In genomic region chr17:8124350-8125195, GRCh38 we compare ENCODE assay signal across 8 cellular contexts. TPM values are rescaled to one million over a fixed set of nuclear protein-coding genes. Genes with fewer than 3 reads are reported as not detected.
DNase-seq lines count a peak whose midpoint lies in the region; ATAC-seq and TF ChIP-seq lines count a peak whose summit lies in the region.

No MANE protein-coding gene starts in this region.

- H3K4me1 ChIP-seq in RWPE2 (ENCODE audit: insufficient read depth, poor library complexity, severe bottlenecking) (peaks cover 5% of the 10 kb centered on the region), duodenal mucosa (ENCODE audit: control insufficient read depth in 1 of 2, insufficient read depth in 2 of 2, low read length in 2 of 2) (peaks cover 54 to 69% of the 10 kb centered on the region in 2 donors), ovary (ENCODE audit: insufficient read depth) (peaks cover 11% of the 10 kb centered on the region), gastroesophageal sphincter (peaks cover 2 to 81% (median 63%) of the 10 kb centered on the region in 3 donors)

- TF ChIP-seq POLR2A in ovary (IDR thresholded peaks at IDR 0.05): no peak
- TF ChIP-seq POLR2A in gastroesophageal sphincter (IDR thresholded peaks at IDR 0.05): no peak

- H3K9ac ChIP-seq in duodenal mucosa (ENCODE audit: low read depth in 1 of 2, low read length in 2 of 2): peak overlapping the region in 1 of 2 donors; percentile 15

- TF ChIP-seq EP300 in ovary (IDR thresholded peaks at IDR 0.05) (no peak), gastroesophageal sphincter (IDR thresholded peaks at IDR 0.05) (no peak)

- ATAC-seq in RWPE2 (ENCODE audit: low read depth) (no peak), HG02885 (IDR thresholded peaks at IDR 0.05; ENCODE audit: poor library complexity, unreplicated experiment) (no peak), gastroesophageal sphincter (no peak)

- no peaks in the 10 kb centered on the region for H3K27me3 ChIP-seq in RWPE2 (ENCODE audit: insufficient read depth, poor library complexity, severe bottlenecking)
- H3K27me3 ChIP-seq in duodenal mucosa (ENCODE audit: control insufficient read depth in 1 of 2, insufficient read depth in 2 of 2, low read length in 2 of 2): peaks cover 41 to 42% of the 10 kb centered on the region in 2 donors
- H3K27me3 ChIP-seq in ovary: no peaks in the 10 kb centered on the region
- H3K27me3 ChIP-seq in gastroesophageal sphincter: peaks cover 77% of the 10 kb centered on the region

- TF ChIP-seq CTCF in RWPE2 (IDR thresholded peaks at IDR 0.05; ENCODE audit: poor library complexity, severe bottlenecking): no peak
- TF ChIP-seq CTCF in ovary (IDR thresholded peaks at IDR 0.05): no peak
- TF ChIP-seq CTCF in gastroesophageal sphincter (IDR thresholded peaks at IDR 0.05): no peak

- intact Hi-C loops in ovary (cut with DNase I): loop anchor here in 3 of 4 donors (5.0 to 10.0 kb wide), 4 partner anchors 53 to 100 kb away; partner anchors contain the start of gene TMEM107 (in 1 of the 3)

- H3K9me3 ChIP-seq in RWPE2 (ENCODE audit: severe bottlenecking) (no peaks in the 10 kb centered on the region), duodenal mucosa (ENCODE audit: control insufficient read depth in 1 of 2, low read length in 2 of 2) (no peaks in the 10 kb centered on the region), ovary (no peaks in the 10 kb centered on the region), gastroesophageal sphincter (no peaks in the 10 kb centered on the region)

- H3K27ac ChIP-seq in RWPE2 (ENCODE audit: poor library complexity, severe bottlenecking): peak overlapping the region; percentile 57
- no peak overlapping the region for H3K27ac ChIP-seq in duodenal mucosa (ENCODE audit: low read depth, low read length)
- no peak overlapping the region for H3K27ac ChIP-seq in ovary
- no peak overlapping the region for H3K27ac ChIP-seq in gastroesophageal sphincter

- DNase-seq in activated CD8-positive, alpha-beta memory T cell treated with anti-CD3 and anti-CD28 coated beads for 24 hours: peak; percentile 71
- no peak for DNase-seq in activated CD8-positive, alpha-beta memory T cell treated with anti-CD3 and anti-CD28 coated beads, Interleukin-2, amount 50 U/mL, for 4 hours
- DNase-seq in RWPE2 (ENCODE audit: low spot score): no peak
- peak in 2 of 5 donors; percentile 33 to 48 for DNase-seq in ovary
- no peak for DNase-seq in NCI-H2196 (lab: John Stamatoyannopoulos, UW; ENCODE audit: unreplicated experiment)

- 3 to 4% (median 3%) methylated on average over 23 to 24 of the region's 24 CpGs for WGBS in ovary, 3 donors
- WGBS in gastroesophageal sphincter (ENCODE audit: low coverage in 1 of 2), 2 donors: 0 to 6% methylated on average over 1 to 10 of the region's 24 CpGs

- H3K36me3 ChIP-seq in RWPE2 (ENCODE audit: low read depth): no peaks in the 10 kb centered on the region
- H3K36me3 ChIP-seq in duodenal mucosa (ENCODE audit: control insufficient read depth in 1 of 2, insufficient read depth in 2 of 2, low read length in 2 of 2): no peaks in the 10 kb centered on the region
- H3K36me3 ChIP-seq in ovary: no peaks in the 10 kb centered on the region
- no peaks in the 10 kb centered on the region for H3K36me3 ChIP-seq in gastroesophageal sphincter

- H3K4me3 ChIP-seq in RWPE2 (ENCODE audit: severe bottlenecking): peak overlapping the region; percentile 46
- H3K4me3 ChIP-seq in duodenal mucosa (ENCODE audit: low read depth in 1 of 2, low read length in 2 of 2): peak overlapping the region; percentile 66 to 67
- peak overlapping the region; percentile 51 for H3K4me3 ChIP-seq in ovary
- H3K4me3 ChIP-seq in gastroesophageal sphincter: peak overlapping the region in 1 of 2 donors; percentile 75

RNA-seq across cellular contexts. Expression of gene HES7, which starts 0.7 kb away (rescaled TPM):
- total RNA-seq in ovary: under 1 TPM in 6 of 7 donors, not detected in 1; 0.11 to 0.97 (median 0.81) TPM
- polyA plus RNA-seq in ovary: under 1 TPM in 1 of 2 donors, not detected in 1; 0.25 TPM
- under 1 TPM in 2 of 4 donors, not detected in 2; 0.89 to 0.94 TPM for total RNA-seq in gastroesophageal sphincter

RNA-seq across cellular contexts. Expression of gene ALOXE3, which starts 6.3 kb away (rescaled TPM):
- total RNA-seq in ovary: not detected
- under 1 TPM in 1 of 2 donors, not detected in 1; 0.07 TPM for polyA plus RNA-seq in ovary
- under 1 TPM in 1 of 4 donors, not detected in 3; 0.37 TPM for total RNA-seq in gastroesophageal sphincter

RNA-seq across cellular contexts. Expression of gene PER1, which starts 27.6 kb away (rescaled TPM):
- 100 to 1,000 TPM in 6 of 7 donors, 10 to 100 TPM in 1; 74.9 to 394 (median 165) TPM for total RNA-seq in ovary
- polyA plus RNA-seq in ovary: 100 to 1,000 TPM in 1 of 2 donors, 10 to 100 TPM in 1; 12.8 to 164 TPM
- total RNA-seq in gastroesophageal sphincter: 100 to 1,000 TPM in 3 of 4 donors, 10 to 100 TPM in 1; 67.1 to 188 (median 136) TPM

RNA-seq across cellular contexts. Expression of gene ALOX12B, which starts 37.1 kb away (rescaled TPM):
- total RNA-seq in ovary (under 1 TPM in 1 of 7 donors, not detected in 6; 0.70 TPM), gastroesophageal sphincter (under 1 TPM in 1 of 4 donors, not detected in 3; 0.17 TPM)
- polyA plus RNA-seq in ovary: not detected

RNA-seq across cellular contexts. Expression of gene VAMP2, which starts 38.2 kb away (rescaled TPM):
- total RNA-seq in ovary: 100 to 1,000 TPM in 4 of 7 donors, 10 to 100 TPM in 3; 35.5 to 147 (median 118) TPM
- polyA plus RNA-seq in ovary: 100 to 1,000 TPM in 1 of 2 donors, 10 to 100 TPM in 1; 99.2 to 233 TPM
- total RNA-seq in gastroesophageal sphincter: 10 to 100 TPM; 14.6 to 39.8 (median 33.4) TPM
